ENCODE assay signal across 18 cellular contexts in the genomic region with DNA sequence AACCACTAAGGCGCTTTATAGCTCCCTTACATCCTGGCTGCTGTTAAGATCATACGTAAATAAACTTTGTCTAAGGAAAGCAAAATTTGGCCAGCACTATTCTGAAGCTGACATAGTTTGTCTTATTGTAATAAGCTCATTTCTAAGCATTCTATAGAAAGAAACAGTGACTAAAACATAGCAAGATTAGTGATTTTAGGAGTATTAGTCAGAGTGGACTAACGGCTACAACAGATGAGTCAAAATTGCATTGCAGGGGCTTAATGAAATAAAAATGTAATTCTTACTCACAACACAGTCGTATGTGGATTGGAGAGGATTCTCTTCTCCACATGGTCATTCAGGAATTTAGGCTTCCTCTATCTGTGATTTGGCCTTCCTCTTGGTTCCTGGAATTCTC.
DNase-seq lines count a peak whose midpoint lies in the region; ATAC-seq and TF ChIP-seq lines count a peak whose summit lies in the region.
"Had no signal": no experiment of that assay in that cellular context is flagged by ENCODE, and none has a peak within 500 bp of the region (broad histone marks: within the 10 kb centered on the region; RNA-seq: fewer than 3 reads in every experiment).

No MANE protein-coding gene starts in this region.

- H3K9me3 ChIP-seq in fibroblast of lung (ENCODE audit: control insufficient read depth, insufficient read depth, low read depth, low read length) = no peaks in the 10 kb centered on the region
- H3K9me3 ChIP-seq: BLaER1 treated with 17β-estradiol and CSF1 and Interleukin-3, amounts not matched to agents 10 nM and 100 nM; right atrium auricular region had no signal

- peak overlapping the region; percentile 65 for H3K27ac ChIP-seq in fibroblast of lung (ENCODE audit: insufficient read depth, low read length)
- H3K27ac ChIP-seq: BLaER1 treated with 17β-estradiol and CSF1 and Interleukin-3, amounts not matched to agents 10 nM and 100 nM; hepatocyte; right atrium auricular region had no signal

- H2AFZ ChIP-seq in fibroblast of lung (ENCODE audit: low read length) = no peak overlapping the region
- H2AFZ ChIP-seq: hepatocyte had no signal

- no peak overlapping the region for H3K4me3 ChIP-seq in fibroblast of lung (replicated peaks in 1 of 4; ENCODE audit: control extremely low read depth in 1 of 4, insufficient read depth in 1 of 4, low read depth in 3 of 4, low read length in 4 of 4)
- H3K4me3 ChIP-seq: BLaER1 treated with 17β-estradiol and CSF1 and Interleukin-3, amounts not matched to agents 10 nM and 100 nM; hepatocyte; right atrium auricular region had no signal

- H3K36me3 ChIP-seq in fibroblast of lung (ENCODE audit: control insufficient read depth, insufficient read depth, low read length) = no peaks in the 10 kb centered on the region
- H3K36me3 ChIP-seq: BLaER1 treated with 17β-estradiol and CSF1 and Interleukin-3, amounts not matched to agents 10 nM and 100 nM; right atrium auricular region had no signal

- DNase-seq in AG08395 (ENCODE audit: low spot score) = peak; percentile 59
- peak; percentile 33 for DNase-seq in LHCN-M2 (ENCODE audit: low read depth)
- DNase-seq in fibroblast of lung (ENCODE audit: low read depth in 2 of 2) = peak; percentile 67 to 86
- DNase-seq in DMS79 treated with DMSO at 0.1 percent for 48 hours (lab: John Stamatoyannopoulos, UW) = no peak
- DNase-seq in NCI-H1105 (lab: John Stamatoyannopoulos, UW) = no peak
- no peak for DNase-seq in NCI-H2196 (lab: John Stamatoyannopoulos, UW; ENCODE audit: unreplicated experiment)
- DNase-seq: naive thymus-derived CD8-positive, alpha-beta T cell; NCI-H1436; NCI-H526; stimulated activated CD4-positive, alpha-beta T cell treated with anti-CD3 and anti-CD28 coated beads, Interleukin-4, amount 100 ng/mL, for 24 hours; stimulated activated naive CD4-positive, alpha-beta T cell; T-helper 9 cell had no signal

- no peaks in the 10 kb centered on the region for H3K79me2 ChIP-seq in fibroblast of lung (ENCODE audit: control insufficient read depth, insufficient read depth, low read length)
- H3K79me2 ChIP-seq: hepatocyte had no signal

- H3K4me2 ChIP-seq in fibroblast of lung (ENCODE audit: extremely low read depth, insufficient read depth, low read length) = no peak overlapping the region
- H3K4me2 ChIP-seq: BLaER1 treated with 17β-estradiol and CSF1 and Interleukin-3, amounts not matched to agents 10 nM and 100 nM; hepatocyte had no signal

- TF ChIP-seq CTCF in fibroblast of lung (conservative IDR thresholded peaks at IDR 0.05 in 1 of 2, IDR thresholded peaks at IDR 0.05 in 1 of 2; ENCODE audit: low read depth in 1 of 2, low read length in 2 of 2) = no peak

- H3K4me1 ChIP-seq in fibroblast of lung (ENCODE audit: control insufficient read depth, extremely low read depth, insufficient read depth, low read length) = peaks cover 2% of the 10 kb centered on the region

- no peaks in the 10 kb centered on the region for H4K20me1 ChIP-seq in fibroblast of lung (ENCODE audit: control insufficient read depth, extremely low read depth, insufficient read depth, low read length)
- H4K20me1 ChIP-seq: BLaER1 treated with 17β-estradiol and CSF1 and Interleukin-3, amounts not matched to agents 10 nM and 100 nM had no signal

- ATAC-seq in GM18502 (IDR thresholded peaks at IDR 0.05; ENCODE audit: poor library complexity, unreplicated experiment) = peak; percentile 40
- no peak for ATAC-seq in GM21526 (IDR thresholded peaks at IDR 0.05; ENCODE audit: low FRiP score, unreplicated experiment)
- ATAC-seq: HCT116; naive thymus-derived CD8-positive, alpha-beta T cell had no signal

- no peaks in the 10 kb centered on the region for H3K27me3 ChIP-seq in fibroblast of lung (ENCODE audit: control insufficient read depth, insufficient read depth, low read length)
- H3K27me3 ChIP-seq: BLaER1 treated with 17β-estradiol and CSF1 and Interleukin-3, amounts not matched to agents 10 nM and 100 nM; hepatocyte; right atrium auricular region had no signal

- H3K9ac ChIP-seq in fibroblast of lung (ENCODE audit: insufficient read depth, low read length) = no peak overlapping the region
- H3K9ac ChIP-seq: BLaER1 treated with 17β-estradiol and CSF1 and Interleukin-3, amounts not matched to agents 10 nM and 100 nM had no signal

Comparison
In these comparisons a context has a peak if more than half of its experiments do, and no peak if none do; other contexts are left out.
1. DNase-seq: peak in AG08395 (single experiment), LHCN-M2 (single experiment) and fibroblast of lung (2 of 2); none in DMS79 treated with DMSO at 0.1 percent for 48 hours (single experiment), NCI-H1105 (single experiment) and NCI-H2196 (single experiment).